8 cellular contexts compared by ENCODE assay signal in the genomic region with DNA sequence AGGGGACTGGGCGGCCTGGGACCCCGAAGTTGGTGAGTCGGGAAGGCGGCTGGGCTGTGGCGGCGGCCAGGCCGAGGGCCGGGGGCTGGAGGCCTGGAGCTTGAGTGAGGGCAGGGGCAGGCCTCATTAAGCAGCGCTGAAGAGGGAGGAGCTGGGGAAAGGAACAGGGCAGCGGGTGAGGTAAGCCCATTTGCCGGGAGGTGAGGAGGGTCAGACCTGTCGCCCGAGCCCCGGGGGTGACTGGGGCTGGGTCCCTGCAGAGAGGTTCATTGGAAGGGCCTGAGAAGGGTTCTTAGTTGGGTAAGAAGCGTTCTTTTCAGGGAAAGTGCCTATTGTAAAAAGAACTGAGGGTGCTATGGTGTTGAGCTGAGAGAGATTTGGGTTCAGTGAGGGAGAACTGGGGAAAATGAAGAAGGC. TPM values are rescaled to one million over a fixed set of nuclear protein-coding genes. Genes with fewer than 3 reads are reported as not detected.
DNase-seq lines count a peak whose midpoint lies in the region; ATAC-seq, FAIRE-seq and TF ChIP-seq lines count a peak whose summit lies in the region.

No MANE protein-coding gene starts in this region.

- no peak for TF ChIP-seq RAD21 in GM12878 (IDR thresholded peaks at IDR 0.05; ENCODE audit: insufficient read depth, low read depth, low read length)

- BruUV-seq in GM12878 (replicated peaks; lab: Mats Ljungman, UMichigan), result no TSS peak

- no peak for TF ChIP-seq POLR2A in GM12878 (IDR thresholded peaks at IDR 0.05; ENCODE audit: low read depth, low read length)

- no peak for TF ChIP-seq CTCF in GM12878 (IDR thresholded peaks at IDR 0.05 in 2 of 3, conservative IDR thresholded peaks at IDR 0.05 in 1 of 3; ENCODE audit: control insufficient read depth in 2 of 3, extremely low read depth in 1 of 3, insufficient read depth in 1 of 3, low read depth in 3 of 3, low read length in 3 of 3)

- H3K27me3 ChIP-seq in GM12878 (replicated peaks in 1 of 2; ENCODE audit: control insufficient read depth in 2 of 2, insufficient read depth in 2 of 2, low read length in 1 of 2), result no peaks in the 10 kb centered on the region

- peak; percentile 13 for DNase-seq in stimulated activated CD4-positive, alpha-beta T cell treated with anti-CD3 and anti-CD28 coated beads, Interleukin-12 subunit alpha, Interleukin-12 subunit beta, amount 100 ng/mL, for 4 hours
- no peak for DNase-seq in stimulated activated CD4-positive, alpha-beta T cell treated with anti-CD3 and anti-CD28 coated beads, Interleukin-4, amount 100 ng/mL, for 4 hours
- DNase-seq in NCI-H69 (lab: John Stamatoyannopoulos, UW) (peak; percentile 67), GM12878 (ENCODE audit: low read depth, low spot score) (no peak), iris pigment epithelial cell (ENCODE audit: low read depth) (peak; percentile 65)
- peak; percentile 20 to 23 for DNase-seq in stimulated activated CD4-positive, alpha-beta T cell treated with anti-CD3 and anti-CD28 coated beads, Interleukin-2, amount 100 ng/mL, for 48 hours

- no peak for FAIRE-seq in GM12878 (lab: Jason Lieb, UNC)

- in situ Hi-C loops in GM12878 (cut with MboI), result no loop called here

- H2AFZ ChIP-seq in GM12878 (ENCODE audit: control insufficient read depth, low read depth, low read length), result peak overlapping the region; percentile 66

- TF ChIP-seq EP300 in GM12878 (IDR thresholded peaks at IDR 0.05; ENCODE audit: borderline replicate concordance in 1 of 2, control insufficient read depth in 1 of 2, low read depth in 2 of 2, low read length in 2 of 2), result no peak

- peaks cover 42% of the 10 kb centered on the region for H3K79me2 ChIP-seq in GM12878 (ENCODE audit: control insufficient read depth, insufficient read depth, low read length)

- peaks cover 2% of the 10 kb centered on the region; the same call in 1 of the 2 replicates for H3K4me1 ChIP-seq in GM12878 (ENCODE audit: control insufficient read depth, insufficient read depth, low read length)

- CTCF ChIA-PET in GM12878 (lab: Yijun Ruan, JAX), result interaction anchor here (0.7 to 3.1 kb wide), 18 partner anchors 9 to 245 kb away, joined by 3 to 55 read pairs (median 5); a partner anchor contains a TSS

- ATAC-seq in HG02884 (IDR thresholded peaks at IDR 0.05; ENCODE audit: unreplicated experiment) (peak; percentile 8), GM12878 (peak; percentile 58), HG03097 (IDR thresholded peaks at IDR 0.05; ENCODE audit: low FRiP score, unreplicated experiment) (no peak)

- peak overlapping the region; percentile 85 for H3K27ac ChIP-seq in GM12878 (ENCODE audit: control insufficient read depth, insufficient read depth)

- peaks cover 0 to 13% of the 10 kb centered on the region in 2 experiments for H3K36me3 ChIP-seq in GM12878 (ENCODE audit: control insufficient read depth in 2 of 2, insufficient read depth in 2 of 2, low read length in 1 of 2)

- POLR2A ChIA-PET in GM12878 (lab: Charles Lee), result interaction anchor here (0.5 to 3.6 kb wide), 40 partner anchors 10 to 1649 kb away, joined by 3 to 85 read pairs (median 6); a partner anchor contains a TSS

- RAD21 ChIA-PET in GM12878 (lab: Charles Lee; ENCODE audit: unreplicated experiment), result interaction anchor here (0.5 to 3.5 kb wide), 26 partner anchors 10 to 257 kb away, joined by 3 to 56 read pairs (median 4); a partner anchor contains a TSS

- no peaks in the 10 kb centered on the region for H4K20me1 ChIP-seq in GM12878 (ENCODE audit: control insufficient read depth, insufficient read depth)

- peak overlapping the region; percentile 88 for H3K4me3 ChIP-seq in GM12878

- WGBS in GM12878 (ENCODE audit: insufficient coverage, insufficient replicate concordance, low lambda C conversion rate, missing lambda C conversion rate), result 3% methylated on average over 14 of the region's 15 CpGs

- SMC1A ChIA-PET in GM12878 (lab: Charles Lee; ENCODE audit: uncharacterized antibody, unreplicated experiment), result interaction anchor here (0.8 to 2.9 kb wide), 20 partner anchors 8 to 236 kb away, joined by 3 to 37 read pairs (median 4); a partner anchor contains a TSS

- peak overlapping the region; percentile 9; the same call in 1 of the 2 replicates for H3K4me2 ChIP-seq in GM12878 (ENCODE audit: control insufficient read depth, insufficient read depth)

- H3K9me3 ChIP-seq in GM12878 (replicated peaks; ENCODE audit: control insufficient read depth, insufficient read depth, low read length), result no peaks in the 10 kb centered on the region

- peak overlapping the region; percentile 86 for H3K9ac ChIP-seq in GM12878 (ENCODE audit: control insufficient read depth, insufficient read depth, low read length)

- intact Hi-C loops in GM12878 (cut with micrococcal nuclease; ENCODE audit: unreplicated experiment), result loop anchor here (5.0 kb wide), 1 partner anchor 473 kb away; a partner anchor contains a TSS

RNA-seq across cellular contexts. Expression of a gene that starts 0.4 kb away (rescaled TPM):
- 75.8 and 84.4 TPM in 2 replicates for total RNA-seq in GM12878 (2013; cell fraction: nucleolus; rRNA removed)
- total RNA-seq in GM12878 (2014; rRNA removed) (28.7 and 32.8 TPM in 2 replicates), GM12878 (2014; rRNA removed; fragmentation: Illumina TruSeq; extraction: Trizol) (29.1 and 31.8 TPM in 2 replicates), GM12878 (2021) (50.9 and 54.2 TPM in 2 replicates)
- 33.1 TPM for polyA plus RNA-seq in GM12878 (2011; ENCODE audit: low read depth)
- polyA plus RNA-seq in GM12878 (2011; rRNA removed) (149 and 150 TPM in 2 replicates), GM12878 (2014; fragmentation: Illumina TruSeq; extraction: Trizol) (66.7 and 78.2 TPM in 2 replicates), GM12878 (2014; fragmentation: Nextera tagmentation; extraction: Ambion mirVana) (10 to 100 TPM in 1 of 2 experiments, 1 to 10 TPM in 1; 7.5 to 11.3 TPM), GM12878 (2014; rRNA removed) (46.0 and 53.6 TPM in 2 replicates), GM12878 (2016; fragmentation: Nextera tagmentation; extraction: Ambion mirVana) (10 to 100 TPM; 37.2 to 38.4 TPM)
- polyA plus RNA-seq in GM12878 (2011; cell fraction: cytosol; rRNA removed), result 105 and 112 TPM in 2 replicates
- 57.0 and 68.7 TPM in 2 replicates for polyA plus RNA-seq in GM12878 (2011; cell fraction: nucleus; rRNA removed)
- polyA plus RNA-seq in GM12878 (2012), result 49.6 and 57.5 TPM in 2 replicates
- polyA minus RNA-seq in GM12878 (2011; rRNA and poly(A)+ RNA removed), result 106 and 129 TPM in 2 replicates
- 25.5 and 38.4 TPM in 2 replicates for polyA minus RNA-seq in GM12878 (2011; cell fraction: cytosol; rRNA and poly(A)+ RNA removed)
- polyA minus RNA-seq in GM12878 (2011; cell fraction: nucleus; rRNA and poly(A)+ RNA removed), result 20.3 and 27.7 TPM in 2 replicates

RNA-seq across cellular contexts. Expression of a gene that starts 7.7 kb away (rescaled TPM):
- 60.8 and 61.4 TPM in 2 replicates for total RNA-seq in GM12878 (2013; cell fraction: nucleolus; rRNA removed)
- total RNA-seq in GM12878 (2014; rRNA removed) (90.6 and 92.5 TPM in 2 replicates), GM12878 (2014; rRNA removed; fragmentation: Illumina TruSeq; extraction: Trizol) (73.1 and 84.5 TPM in 2 replicates), GM12878 (2021) (85.8 and 85.9 TPM in 2 replicates)
- polyA plus RNA-seq in GM12878 (2011; ENCODE audit: low read depth), result 46.5 TPM
- polyA plus RNA-seq in GM12878 (2011; rRNA removed) (93.1 and 138 TPM in 2 replicates), GM12878 (2014; fragmentation: Illumina TruSeq; extraction: Trizol) (92.8 and 108 TPM in 2 replicates), GM12878 (2014; fragmentation: Nextera tagmentation; extraction: Ambion mirVana) (10 to 100 TPM; 13.1 to 16.1 TPM), GM12878 (2014; rRNA removed) (68.3 and 79.9 TPM in 2 replicates), GM12878 (2016; fragmentation: Nextera tagmentation; extraction: Ambion mirVana) (10 to 100 TPM; 66.1 to 70.8 TPM)
- 105 and 145 TPM in 2 replicates for polyA plus RNA-seq in GM12878 (2011; cell fraction: cytosol; rRNA removed)
- polyA plus RNA-seq in GM12878 (2011; cell fraction: nucleus; rRNA removed), result 87.9 and 122 TPM in 2 replicates
- 57.9 and 69.0 TPM in 2 replicates for polyA plus RNA-seq in GM12878 (2012)
- polyA minus RNA-seq in GM12878 (2011; rRNA and poly(A)+ RNA removed), result 69.7 and 82.9 TPM in 2 replicates
- polyA minus RNA-seq in GM12878 (2011; cell fraction: cytosol; rRNA and poly(A)+ RNA removed), result 28.1 and 49.7 TPM in 2 replicates
- polyA minus RNA-seq in GM12878 (2011; cell fraction: nucleus; rRNA and poly(A)+ RNA removed), result 29.0 and 34.3 TPM in 2 replicates

RNA-seq across cellular contexts. Expression of a gene that starts 8.5 kb away (rescaled TPM):
- 2.0 and 4.9 TPM in 2 replicates for total RNA-seq in GM12878 (2013; cell fraction: nucleolus; rRNA removed)
- total RNA-seq in GM12878 (2014; rRNA removed), result 0.51 and 0.71 TPM in 2 replicates
- 0.36 and 0.46 TPM in 2 replicates for total RNA-seq in GM12878 (2014; rRNA removed; fragmentation: Illumina TruSeq; extraction: Trizol)
- total RNA-seq in GM12878 (2021), result 0.96 and 1.3 TPM in 2 replicates
- polyA plus RNA-seq in GM12878 (2011; ENCODE audit: low read depth), result 1.0 TPM
- 1.6 TPM in 2 replicates for polyA plus RNA-seq in GM12878 (2011; rRNA removed)
- 1.9 TPM in 2 replicates for polyA plus RNA-seq in GM12878 (2011; cell fraction: cytosol; rRNA removed)
- 5.0 and 9.1 TPM in 2 replicates for polyA plus RNA-seq in GM12878 (2011; cell fraction: nucleus; rRNA removed)
- polyA plus RNA-seq in GM12878 (2012), result 1.4 and 1.6 TPM in 2 replicates
- 0.81 TPM in 1 of 2 replicates, not detected in the other for polyA plus RNA-seq in GM12878 (2014; fragmentation: Illumina TruSeq; extraction: Trizol)
- polyA plus RNA-seq in GM12878 (2014; fragmentation: Nextera tagmentation; extraction: Ambion mirVana), result under 1 TPM; 0.32 to 0.33 TPM
- 0.59 and 0.90 TPM in 2 replicates for polyA plus RNA-seq in GM12878 (2014; rRNA removed)
- polyA plus RNA-seq in GM12878 (2016; fragmentation: Nextera tagmentation; extraction: Ambion mirVana), result 1 to 10 TPM in 1 of 2 experiments, under 1 TPM in 1; 0.53 to 1.5 TPM
- 1.1 and 3.5 TPM in 2 replicates for polyA minus RNA-seq in GM12878 (2011; rRNA and poly(A)+ RNA removed)
- 0.42 TPM in 1 of 2 replicates, not detected in the other for polyA minus RNA-seq in GM12878 (2011; cell fraction: cytosol; rRNA and poly(A)+ RNA removed)
- 0.48 and 1.1 TPM in 2 replicates for polyA minus RNA-seq in GM12878 (2011; cell fraction: nucleus; rRNA and poly(A)+ RNA removed)

RNA-seq across cellular contexts. Expression of a gene that starts 22.8 kb away (rescaled TPM):
- 26.0 and 28.4 TPM in 2 replicates for total RNA-seq in GM12878 (2013; cell fraction: nucleolus; rRNA removed)
- 12.9 and 13.8 TPM in 2 replicates for total RNA-seq in GM12878 (2014; rRNA removed)
- 10.0 and 11.7 TPM in 2 replicates for total RNA-seq in GM12878 (2014; rRNA removed; fragmentation: Illumina TruSeq; extraction: Trizol)
- total RNA-seq in GM12878 (2021), result 11.8 and 13.6 TPM in 2 replicates
- polyA plus RNA-seq in GM12878 (2011; ENCODE audit: low read depth), result 9.2 TPM
- polyA plus RNA-seq in GM12878 (2011; rRNA removed), result 12.9 and 18.8 TPM in 2 replicates
- polyA plus RNA-seq in GM12878 (2011; cell fraction: cytosol; rRNA removed), result 21.6 and 28.2 TPM in 2 replicates
- polyA plus RNA-seq in GM12878 (2011; cell fraction: nucleus; rRNA removed), result 32.6 and 35.8 TPM in 2 replicates
- polyA plus RNA-seq in GM12878 (2012), result 9.4 and 12.2 TPM in 2 replicates
- polyA plus RNA-seq in GM12878 (2014; fragmentation: Illumina TruSeq; extraction: Trizol), result 11.5 and 16.5 TPM in 2 replicates
- polyA plus RNA-seq in GM12878 (2014; fragmentation: Nextera tagmentation; extraction: Ambion mirVana), result 1 to 10 TPM; 5.1 to 5.2 TPM
- 12.4 and 16.1 TPM in 2 replicates for polyA plus RNA-seq in GM12878 (2014; rRNA removed)
- polyA plus RNA-seq in GM12878 (2016; fragmentation: Nextera tagmentation; extraction: Ambion mirVana), result 10 to 100 TPM; 13.2 to 18.1 TPM
- 25.5 and 28.8 TPM in 2 replicates for polyA minus RNA-seq in GM12878 (2011; rRNA and poly(A)+ RNA removed)
- 9.5 and 9.9 TPM in 2 replicates for polyA minus RNA-seq in GM12878 (2011; cell fraction: cytosol; rRNA and poly(A)+ RNA removed)
- polyA minus RNA-seq in GM12878 (2011; cell fraction: nucleus; rRNA and poly(A)+ RNA removed), result 12.6 and 27.8 TPM in 2 replicates

RNA-seq across cellular contexts. Expression of a gene that starts 43.4 kb away (rescaled TPM):
- 175 and 195 TPM in 2 replicates for total RNA-seq in GM12878 (2013; cell fraction: nucleolus; rRNA removed)
- total RNA-seq in GM12878 (2014; rRNA removed) (36.3 and 37.9 TPM in 2 replicates), GM12878 (2014; rRNA removed; fragmentation: Illumina TruSeq; extraction: Trizol) (30.2 and 30.4 TPM in 2 replicates), GM12878 (2021) (49.5 and 59.7 TPM in 2 replicates)
- 44.3 TPM for polyA plus RNA-seq in GM12878 (2011; ENCODE audit: low read depth)
- polyA plus RNA-seq in GM12878 (2011; rRNA removed) (23.0 and 27.5 TPM in 2 replicates), GM12878 (2014; fragmentation: Illumina TruSeq; extraction: Trizol) (38.0 and 141 TPM in 2 replicates), GM12878 (2014; fragmentation: Nextera tagmentation; extraction: Ambion mirVana) (10 to 100 TPM; 14.0 to 20.3 TPM), GM12878 (2014; rRNA removed) (38.4 and 41.6 TPM in 2 replicates), GM12878 (2016; fragmentation: Nextera tagmentation; extraction: Ambion mirVana) (10 to 100 TPM; 55.6 to 65.5 TPM)
- 27.4 and 28.5 TPM in 2 replicates for polyA plus RNA-seq in GM12878 (2011; cell fraction: cytosol; rRNA removed)
- 163 and 189 TPM in 2 replicates for polyA plus RNA-seq in GM12878 (2011; cell fraction: nucleus; rRNA removed)
- 38.2 and 50.3 TPM in 2 replicates for polyA plus RNA-seq in GM12878 (2012)
- 36.2 and 36.4 TPM in 2 replicates for polyA minus RNA-seq in GM12878 (2011; rRNA and poly(A)+ RNA removed)
- 13.5 and 26.9 TPM in 2 replicates for polyA minus RNA-seq in GM12878 (2011; cell fraction: cytosol; rRNA and poly(A)+ RNA removed)
- 72.3 and 74.8 TPM in 2 replicates for polyA minus RNA-seq in GM12878 (2011; cell fraction: nucleus; rRNA and poly(A)+ RNA removed)

Comparison
In these comparisons a context has a peak if more than half of its experiments do, and no peak if none do; other contexts are left out.
1. DNase-seq: peak in stimulated activated CD4-positive, alpha-beta T cell treated with anti-CD3 and anti-CD28 coated beads, Interleukin-12 subunit alpha, Interleukin-12 subunit beta, amount 100 ng/mL, for 4 hours (single experiment), NCI-H69 (single experiment), iris pigment epithelial cell (single experiment) and stimulated activated CD4-positive, alpha-beta T cell treated with anti-CD3 and anti-CD28 coated beads, Interleukin-2, amount 100 ng/mL, for 48 hours (2 of 2); none in stimulated activated CD4-positive, alpha-beta T cell treated with anti-CD3 and anti-CD28 coated beads, Interleukin-4, amount 100 ng/mL, for 4 hours (0 of 2) and GM12878 (single experiment).